Comparison of ENCODE assay signal across 26 cellular contexts in genomic region chr9:80784647-80785046, GRCh38.
"Had no signal": no experiment of that assay in that cellular context is flagged by ENCODE, and none has a peak within 500 bp of the region (broad histone marks: within the 10 kb centered on the region; RNA-seq: fewer than 3 reads in every experiment).

No MANE protein-coding gene starts in this region.

- H3K27me3 Mint-ChIP-seq: naive B cell; stimulated activated memory B cell treated with anti-CD40 and anti-IgM and Interleukin-4, amounts not matched to agents 10 μg/mL and 1 μg/mL and 100 μg/mL, for 72 hours; stimulated activated naive CD8-positive, alpha-beta T cell treated with anti-CD3 and anti-CD28 coated beads, Interleukin-15, amount 100 ng/mL, for 72 hours; type B pancreatic cell had no signal

- ATAC-seq: left colon; natural killer cell; pancreas; right cardiac atrium; sciatic nerve; stimulated activated memory B cell treated with anti-CD40 and anti-IgM and Interleukin-4, amounts not matched to agents 10 μg/mL and 1 μg/mL and 100 μg/mL, for 72 hours; stimulated activated naive CD8-positive, alpha-beta T cell treated with anti-CD3 and anti-CD28 coated beads, Interleukin-15, amount 100 ng/mL, for 72 hours had no signal

- H3K4me3 ChIP-seq: left ventricle myocardium inferior, lung, pancreas, prostate gland, spleen, tibial nerve, uterus had no signal

- H3K27ac Mint-ChIP-seq: immature natural killer cell; mesothelial cell of epicardium; naive B cell; natural killer cell; stimulated activated memory B cell treated with anti-CD40 and anti-IgM and Interleukin-4, amounts not matched to agents 10 μg/mL and 1 μg/mL and 100 μg/mL, for 72 hours; stimulated activated naive CD8-positive, alpha-beta T cell treated with anti-CD3 and anti-CD28 coated beads, Interleukin-15, amount 100 ng/mL, for 72 hours; type B pancreatic cell had no signal

- DNase-seq: hypothalamus; immature natural killer cell; kidney; left colon; left ventricle myocardium inferior; mesendoderm; naive B cell; natural killer cell; pancreas; posterior cingulate gyrus; retina; right cardiac atrium; small intestine; spleen; stimulated activated CD4-positive, alpha-beta T cell treated with anti-CD3 and anti-CD28 coated beads, Interleukin-4, amount 100 ng/mL, for 24 hours; stimulated activated naive CD4-positive, alpha-beta T cell treated with Interleukin-2 at 50 U/mL for 16 hours; stimulated activated naive CD8-positive, alpha-beta T cell treated with anti-CD3 and anti-CD28 coated beads, Interleukin-15, amount 100 ng/mL, for 72 hours; substantia nigra; uterus had no signal

- H3K4me3 Mint-ChIP-seq: immature natural killer cell; mesothelial cell of epicardium; naive B cell; natural killer cell; stimulated activated memory B cell treated with anti-CD40 and anti-IgM and Interleukin-4, amounts not matched to agents 10 μg/mL and 1 μg/mL and 100 μg/mL, for 72 hours; stimulated activated naive CD8-positive, alpha-beta T cell treated with anti-CD3 and anti-CD28 coated beads, Interleukin-15, amount 100 ng/mL, for 72 hours; type B pancreatic cell had no signal

- H3K4me1 Mint-ChIP-seq: immature natural killer cell; naive B cell; natural killer cell; stimulated activated memory B cell treated with anti-CD40 and anti-IgM and Interleukin-4, amounts not matched to agents 10 μg/mL and 1 μg/mL and 100 μg/mL, for 72 hours; stimulated activated naive CD8-positive, alpha-beta T cell treated with anti-CD3 and anti-CD28 coated beads, Interleukin-15, amount 100 ng/mL, for 72 hours had no signal

- H3K9me3 Mint-ChIP-seq: stimulated activated memory B cell treated with anti-CD40 and anti-IgM and Interleukin-4, amounts not matched to agents 10 μg/mL and 1 μg/mL and 100 μg/mL, for 72 hours; stimulated activated naive CD8-positive, alpha-beta T cell treated with anti-CD3 and anti-CD28 coated beads, Interleukin-15, amount 100 ng/mL, for 72 hours had no signal

- H3K36me3 Mint-ChIP-seq: immature natural killer cell, type B pancreatic cell had no signal
